23 cellular contexts compared by ENCODE assay signal in the genomic region with DNA sequence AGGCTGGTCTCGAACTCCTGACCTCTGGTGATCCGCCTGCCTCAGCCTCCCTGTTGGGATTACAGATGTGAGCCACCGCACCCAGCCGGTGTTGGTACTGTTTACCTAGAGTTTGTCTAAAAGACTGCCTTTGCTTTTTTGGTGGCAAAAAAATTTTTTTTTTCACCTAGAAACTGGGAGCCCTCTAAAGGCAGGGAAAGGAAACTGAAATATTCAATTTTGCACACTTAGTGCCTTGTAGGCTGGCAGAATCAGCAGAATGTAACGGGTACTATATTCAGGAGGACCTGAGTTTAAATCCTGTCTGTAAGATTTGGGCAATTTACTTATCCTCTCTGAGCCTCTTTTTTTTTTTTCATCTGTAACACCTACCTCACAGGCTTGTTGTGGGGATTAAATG. TPM values are rescaled to one million over a fixed set of nuclear protein-coding genes. Genes with fewer than 3 reads are reported as not detected.
DNase-seq lines count a peak whose midpoint lies in the region; ATAC-seq, FAIRE-seq and TF ChIP-seq lines count a peak whose summit lies in the region.
"Had no signal": no experiment of that assay in that cellular context is flagged by ENCODE, and none has a peak within 500 bp of the region (broad histone marks: within the 10 kb centered on the region; RNA-seq: fewer than 3 reads in every experiment).

No MANE protein-coding gene starts in this region.

- peaks cover 2% of the 10 kb centered on the region; the same call in 1 of the 2 replicates for H3K36me3 ChIP-seq in Panc1 (ENCODE audit: control insufficient read depth, insufficient read depth, low read length)
- peaks cover 61% of the 10 kb centered on the region for H3K36me3 ChIP-seq in iPS-20b (ENCODE audit: insufficient read depth, low read depth, low read length)

- no peak for TF ChIP-seq POLR2A in A549 (IDR thresholded peaks at IDR 0.05; ENCODE audit: low read length)

- no peak overlapping the region for H3K9ac ChIP-seq in iPS-20b (ENCODE audit: low read depth, low read length)

- intact Hi-C loops in Panc1 (cut with micrococcal nuclease; ENCODE audit: unreplicated experiment): no loop called here

- TF ChIP-seq RAD21 in A549 (conservative IDR thresholded peaks at IDR 0.05 in 1 of 2, IDR thresholded peaks at IDR 0.05 in 1 of 2): peak; percentile 19 to 21; a peak in 1 of 5 replicates

- in situ Hi-C loops in Panc1 (cut with HindIII; ENCODE audit: low pct_unique_long_range_greater_than_20kb, low sequenced_read_pairs): no loop called here

- H3K27ac Mint-ChIP-seq in HFFc6: no peak overlapping the region
- no peak overlapping the region for H3K27ac Mint-ChIP-seq in activated naive CD4-positive, alpha-beta T cell treated with anti-CD3 and anti-CD28 coated beads, Interleukin-2, amount 50 U/mL, for 72 hours
- no peak overlapping the region for H3K27ac Mint-ChIP-seq in activated CD4-positive, alpha-beta T cell treated with anti-CD3 and anti-CD28 coated beads, Interleukin-2, amount 10 ng/mL, durations not matched to agents 7 days and 5 days
- H3K27ac Mint-ChIP-seq: CD4-positive, CD25-positive, alpha-beta regulatory T cell; T-helper 17 cell had no signal

- no peak overlapping the region for H3K4me3 Mint-ChIP-seq in HFFc6
- no peak overlapping the region for H3K4me3 Mint-ChIP-seq in activated CD4-positive, alpha-beta T cell treated with anti-CD3 and anti-CD28 coated beads, Interleukin-2, amount 10 ng/mL, durations not matched to agents 7 days and 5 days
- H3K4me3 Mint-ChIP-seq: CD4-positive, CD25-positive, alpha-beta regulatory T cell; IgD-negative memory B cell; T-helper 17 cell had no signal

- H3K27ac ChIP-seq in A549: no peak overlapping the region
- no peak overlapping the region for H3K27ac ChIP-seq in Panc1 (ENCODE audit: low read length)
- H3K27ac ChIP-seq in iPS-20b (ENCODE audit: low read length): peak overlapping the region; percentile 9

- H3K27me3 ChIP-seq in Panc1 (ENCODE audit: control insufficient read depth, insufficient read depth, low read length) (no peaks in the 10 kb centered on the region), iPS-20b (ENCODE audit: insufficient read depth, low read length) (no peaks in the 10 kb centered on the region)

- H3K9me3 ChIP-seq in A549 (no peaks in the 10 kb centered on the region), Panc1 (ENCODE audit: control insufficient read depth, insufficient read depth, low read depth, low read length) (no peaks in the 10 kb centered on the region), iPS-20b (ENCODE audit: insufficient read depth, low read depth, low read length) (no peaks in the 10 kb centered on the region)

- no peak overlapping the region for H3K4me3 ChIP-seq in A549
- no peak overlapping the region for H3K4me3 ChIP-seq in Panc1 (ENCODE audit: low read depth in 2 of 2, low read length in 2 of 2)
- H3K4me3 ChIP-seq in iPS-20b (ENCODE audit: low read length): no peak overlapping the region
- H3K4me3 ChIP-seq: GM12878 had no signal

- no peak overlapping the region for H3K4me2 ChIP-seq in A549

- DNase-seq in A549 (ENCODE audit: low read depth in 1 of 2, low spot score in 1 of 2) (no peak), HFFc6 (no peak), Panc1 (ENCODE audit: low read depth, low spot score) (no peak), GM19240 (ENCODE audit: insufficient read length, low spot score) (no peak)
- no peak for DNase-seq in activated naive CD4-positive, alpha-beta T cell treated with anti-CD3 and anti-CD28 coated beads, Interleukin-2, amount 50 U/mL, for 72 hours (ENCODE audit: low spot score in 2 of 2)
- DNase-seq in activated CD4-positive, alpha-beta T cell treated with anti-CD3 and anti-CD28 coated beads, Interleukin-2, amount 10 ng/mL, durations not matched to agents 7 days and 5 days: no peak
- DNase-seq: CD4-positive, CD25-positive, alpha-beta regulatory T cell; DMS79; GOT3; HCEC 1CT; Kasumi-1; NCI-H1417; NCI-H187 treated with DMSO at 0.1 percent for 48 hours; NCI-H2107; NCI-H748 treated with DMSO at 0.1 percent for 48 hours; OCI-M1; Right ventricle myocardium superior; SW 1271; T-helper 17 cell had no signal

- FAIRE-seq in A549 (lab: Jason Lieb, UNC): no peak

- H3K4me1 Mint-ChIP-seq in HFFc6 (ENCODE audit: low read depth): peaks cover 16% of the 10 kb centered on the region
- peaks cover 14% of the 10 kb centered on the region for H3K4me1 Mint-ChIP-seq in activated CD4-positive, alpha-beta T cell treated with anti-CD3 and anti-CD28 coated beads, Interleukin-2, amount 10 ng/mL, durations not matched to agents 7 days and 5 days
- H3K4me1 Mint-ChIP-seq: IgD-negative memory B cell had no signal

- H3K36me3 Mint-ChIP-seq in HFFc6 (ENCODE audit: low read depth): peaks cover 30% of the 10 kb centered on the region
- peaks cover 0 to 7% of the 10 kb centered on the region in 2 donors for H3K36me3 Mint-ChIP-seq in activated naive CD4-positive, alpha-beta T cell treated with anti-CD3 and anti-CD28 coated beads, Interleukin-2, amount 50 U/mL, for 72 hours
- H3K36me3 Mint-ChIP-seq in activated CD4-positive, alpha-beta T cell treated with anti-CD3 and anti-CD28 coated beads, Interleukin-2, amount 10 ng/mL, durations not matched to agents 7 days and 5 days (ENCODE audit: low read depth): peaks cover 48% of the 10 kb centered on the region

- TF ChIP-seq CTCF in A549 (IDR thresholded peaks at IDR 0.05): peak; percentile 26; the same call in 2 of the 3 replicates
- TF ChIP-seq CTCF in HFFc6 (IDR thresholded peaks at IDR 0.05): peak; percentile 21; the same call in 1 of the 2 replicates
- 0 out of 2 replicates have a peak, but pooled peaks have one; percentile 5 for TF ChIP-seq CTCF in Panc1 (IDR thresholded peaks at IDR 0.05)

- no peaks in the 10 kb centered on the region for H3K9me3 Mint-ChIP-seq in HFFc6
- no peaks in the 10 kb centered on the region for H3K9me3 Mint-ChIP-seq in activated naive CD4-positive, alpha-beta T cell treated with anti-CD3 and anti-CD28 coated beads, Interleukin-2, amount 50 U/mL, for 72 hours
- H3K9me3 Mint-ChIP-seq in activated CD4-positive, alpha-beta T cell treated with anti-CD3 and anti-CD28 coated beads, Interleukin-2, amount 10 ng/mL, durations not matched to agents 7 days and 5 days: no peaks in the 10 kb centered on the region
- H3K9me3 Mint-ChIP-seq: CD4-positive, CD25-positive, alpha-beta regulatory T cell; IgD-negative memory B cell had no signal

- POLR2A ChIA-PET in A549 (lab: Yijun Ruan, JAX) (no interaction called here), Panc1 (lab: Charles Lee) (interaction anchor here (0.6 kb wide), 1 partner anchor 245 kb away, joined by 5 read pairs; no protein-coding TSS in a partner anchor)
- POLR2A ChIA-PET in activated CD4-positive, alpha-beta T cell treated with anti-CD3 and anti-CD28 coated beads, Interleukin-2, amount 10 ng/mL, durations not matched to agents 7 days and 5 days (lab: Charles Lee): no interaction called here

- BruUV-seq in Panc1 (replicated peaks; lab: Mats Ljungman, UMichigan): no TSS peak

- 87% methylated on average over 5 of the region's 5 CpGs for WGBS in A549 (ENCODE audit: missing lambda C conversion rate)

- CTCF ChIA-PET in A549 (lab: Yijun Ruan, JAX) (interaction anchor here (1.0 to 2.8 kb wide), 7 partner anchors 14 to 110 kb away, joined by 3 to 11 read pairs (median 4); no protein-coding TSS in a partner anchor), Panc1 (lab: Charles Lee) (no interaction called here)
- CTCF ChIA-PET in activated CD4-positive, alpha-beta T cell treated with anti-CD3 and anti-CD28 coated beads, Interleukin-2, amount 10 ng/mL, durations not matched to agents 7 days and 5 days (lab: Charles Lee): no interaction called here

- TF ChIP-seq EP300 in A549 (IDR thresholded peaks at IDR 0.05): no peak

- 0 out of 3 replicates have a peak, but pooled peaks cover 5% of the 10 kb centered on the region for H3K4me1 ChIP-seq in A549
- no peaks in the 10 kb centered on the region for H3K4me1 ChIP-seq in Panc1 (ENCODE audit: control insufficient read depth, insufficient read depth, low read length)
- H3K4me1 ChIP-seq in iPS-20b (ENCODE audit: insufficient read depth, low read length): peaks cover 19% of the 10 kb centered on the region; the same call in 1 of the 2 replicates

- ATAC-seq in A549 (0 out of 6 replicates have a peak, but pooled peaks of 1 of the 2 experiments have one; percentile 24), Panc1 (no peak)
- ATAC-seq in activated naive CD4-positive, alpha-beta T cell treated with anti-CD3 and anti-CD28 coated beads, Interleukin-2, amount 50 U/mL, for 72 hours: no peak
- ATAC-seq: GM12878, T-helper 17 cell had no signal

- H3K27me3 Mint-ChIP-seq in HFFc6 (ENCODE audit: insufficient read depth): peaks cover 4% of the 10 kb centered on the region
- H3K27me3 Mint-ChIP-seq in activated CD4-positive, alpha-beta T cell treated with anti-CD3 and anti-CD28 coated beads, Interleukin-2, amount 10 ng/mL, durations not matched to agents 7 days and 5 days: no peaks in the 10 kb centered on the region
- H3K27me3 Mint-ChIP-seq: CD4-positive, CD25-positive, alpha-beta regulatory T cell; IgD-negative memory B cell; T-helper 17 cell had no signal

TF ChIP-seq in A549, 52 proteins besides CTCF, POLR2A, EP300 and RAD21 (continues in another document):
- TF ChIP-seq CBX8 (IDR thresholded peaks at IDR 0.05): no peak
- TF ChIP-seq ZC3H11A (IDR thresholded peaks at IDR 0.05): no peak
- no peak for TF ChIP-seq HDAC2 (IDR thresholded peaks at IDR 0.05)
- no peak for TF ChIP-seq NFE2L2 (conservative IDR thresholded peaks at IDR 0.05; ENCODE audit: low read length)
- TF ChIP-seq EHMT2 (IDR thresholded peaks at IDR 0.05; ENCODE audit: low read depth): no peak
- TF ChIP-seq JUNB (IDR thresholded peaks at IDR 0.05): no peak
- TF ChIP-seq HOXB5 (CRISPR knock-in tag; IDR thresholded peaks at IDR 0.05): no peak
- no peak for TF ChIP-seq CHD4 (IDR thresholded peaks at IDR 0.05; ENCODE audit: borderline replicate concordance)
- no peak for TF ChIP-seq MAZ (IDR thresholded peaks at IDR 0.05; ENCODE audit: borderline replicate concordance, low read depth, low read length)

RNA-seq across cellular contexts. Expression of a gene that starts 43.6 kb away (rescaled TPM):
- 4.3 and 5.0 TPM in 2 replicates for polyA plus RNA-seq in A549 (2011; rRNA removed)
- 5.9 and 9.2 TPM in 2 replicates for polyA plus RNA-seq in A549 (2012; cell fraction: cytosol; rRNA removed)
- polyA plus RNA-seq in A549 (2012; cell fraction: nucleus; rRNA removed): 48.0 and 53.9 TPM in 2 replicates
- 4.5 to 6.6 TPM (median 5.0 TPM) in 3 replicates for polyA plus RNA-seq in A549 (2017; fragmentation: RNase III; extraction: RNeasy Plus Mini Kit Qiagen cat#74134 plus additional on column Dnase treatment)
- polyA minus RNA-seq in A549 (2011; rRNA and poly(A)+ RNA removed): 5.9 and 7.1 TPM in 2 replicates
- 1 to 10 TPM; 1.5 to 3.0 (median 2.3) TPM for total RNA-seq in HFFc6 (2021; fragmentation: NEBNext Ultra II Directional; extraction: Animal tissue kit (Norgen Biotek cat#: 25700))
- 22.2 TPM for total RNA-seq in Panc1 (2021; ENCODE audit: unreplicated experiment)
- 19.8 TPM for polyA plus RNA-seq in Panc1 (2012; ENCODE audit: insufficient read length)
- 1 to 10 TPM in 1 of 2 donors, under 1 TPM in 1; 0.91 to 1.4 TPM for total RNA-seq in activated naive CD4-positive, alpha-beta T cell treated with anti-CD3 and anti-CD28 coated beads, Interleukin-2, amount 50 U/mL, for 72 hours
- total RNA-seq in activated CD4-positive, alpha-beta T cell treated with anti-CD3 and anti-CD28 coated beads, Interleukin-2, amount 10 ng/mL, durations not matched to agents 7 days and 5 days: under 1 TPM; 0.30 to 0.46 TPM
- total RNA-seq: CD4-positive, CD25-positive, alpha-beta regulatory T cell; SK-MEL-5; T-helper 17 cell had no signal
